In genomic region chr2:143802242-143802641, GRCh38 we compare ENCODE assay signal across 12 cellular contexts.
DNase-seq lines count a peak whose midpoint lies in the region; ATAC-seq and TF ChIP-seq lines count a peak whose summit lies in the region.
"Had no signal": no experiment of that assay in that cellular context is flagged by ENCODE, and none has a peak within 500 bp of the region (broad histone marks: within the 10 kb centered on the region; RNA-seq: fewer than 3 reads in every experiment).

No MANE protein-coding gene starts in this region.

- intact Hi-C loops in activated naive CD4-positive, alpha-beta T cell treated with anti-CD3 and anti-CD28 coated beads for 36 hours (cut with micrococcal nuclease): loop anchor here (10.0 kb wide), 1 partner anchor 707 kb away; no protein-coding TSS in a partner anchor

- H3K4me1 Mint-ChIP-seq in mesothelial cell of epicardium: peaks cover 27% of the 10 kb centered on the region
- peaks cover 10% of the 10 kb centered on the region for H3K4me1 Mint-ChIP-seq in activated naive CD4-positive, alpha-beta T cell treated with anti-CD3 and anti-CD28 coated beads for 36 hours (ENCODE audit: low read depth)

- no peak overlapping the region for H3K27ac Mint-ChIP-seq in mesothelial cell of epicardium
- no peak overlapping the region for H3K27ac Mint-ChIP-seq in activated naive CD4-positive, alpha-beta T cell treated with anti-CD3 and anti-CD28 coated beads for 36 hours

- TF ChIP-seq CTCF in GM06990 (IDR thresholded peaks at IDR 0.05; ENCODE audit: insufficient read depth, low read length, poor library complexity, severe bottlenecking): no peak
- TF ChIP-seq CTCF in fibroblast of villous mesenchyme (IDR thresholded peaks at IDR 0.05; ENCODE audit: insufficient read depth, low read depth, low read length): no peak
- no peak for TF ChIP-seq CTCF in mesothelial cell of epicardium (IDR thresholded peaks at IDR 0.05; ENCODE audit: unreplicated experiment)

- no peaks in the 10 kb centered on the region for H3K36me3 ChIP-seq in GM06990 (ENCODE audit: control insufficient read depth, insufficient read depth, low read length)
- H3K36me3 ChIP-seq: cardiac muscle cell, uterus had no signal

- H3K4me3 ChIP-seq in GM06990 (replicated peaks; ENCODE audit: low read depth, low read length) (no peak overlapping the region), fibroblast of villous mesenchyme (ENCODE audit: low read depth, low read length) (no peak overlapping the region)
- H3K4me3 ChIP-seq: cardiac muscle cell, lung, uterus had no signal

- no peaks in the 10 kb centered on the region for H3K36me3 Mint-ChIP-seq in mesothelial cell of epicardium
- no peaks in the 10 kb centered on the region for H3K36me3 Mint-ChIP-seq in activated naive CD4-positive, alpha-beta T cell treated with anti-CD3 and anti-CD28 coated beads for 36 hours (ENCODE audit: low read depth)

- H3K27me3 ChIP-seq in GM06990 (replicated peaks; ENCODE audit: control insufficient read depth, insufficient read depth, low read length): no peaks in the 10 kb centered on the region
- H3K27me3 ChIP-seq: cardiac muscle cell, uterus had no signal

- ATAC-seq in GM19463 (IDR thresholded peaks at IDR 0.05; ENCODE audit: unreplicated experiment) (peak; percentile 45), HG03520 (IDR thresholded peaks at IDR 0.05; ENCODE audit: unreplicated experiment) (peak; percentile 24)

- peaks cover 14% of the 10 kb centered on the region for H3K9me3 Mint-ChIP-seq in mesothelial cell of epicardium
- H3K9me3 Mint-ChIP-seq in activated naive CD4-positive, alpha-beta T cell treated with anti-CD3 and anti-CD28 coated beads for 36 hours: no peaks in the 10 kb centered on the region

- H3K4me3 Mint-ChIP-seq in mesothelial cell of epicardium: no peak overlapping the region
- H3K4me3 Mint-ChIP-seq in activated naive CD4-positive, alpha-beta T cell treated with anti-CD3 and anti-CD28 coated beads for 36 hours: no peak overlapping the region

- H3K27me3 Mint-ChIP-seq in mesothelial cell of epicardium (ENCODE audit: low read depth): no peaks in the 10 kb centered on the region
- no peaks in the 10 kb centered on the region for H3K27me3 Mint-ChIP-seq in activated naive CD4-positive, alpha-beta T cell treated with anti-CD3 and anti-CD28 coated beads for 36 hours (ENCODE audit: low read depth)

- CTCF ChIA-PET in activated naive CD4-positive, alpha-beta T cell treated with anti-CD3 and anti-CD28 coated beads for 36 hours (lab: Charles Lee): no interaction called here

- DNase-seq in GM06990 (ENCODE audit: extremely low read depth, insufficient read length): peak; percentile 15
- DNase-seq in fibroblast of villous mesenchyme (ENCODE audit: low read depth): peak; percentile 76
- DNase-seq in mesothelial cell of epicardium (ENCODE audit: low spot score in 2 of 2, unreplicated experiment in 2 of 2): no peak
- no peak for DNase-seq in COR-L47 (lab: John Stamatoyannopoulos, UW)
- DNase-seq in activated naive CD4-positive, alpha-beta T cell treated with anti-CD3 and anti-CD28 coated beads for 36 hours: no peak
- DNase-seq in GM19238 (ENCODE audit: insufficient read length, low spot score): no peak
- DNase-seq: DMS53, uterus had no signal

Comparison
In these comparisons a context has a peak if more than half of its experiments do, and no peak if none do; other contexts are left out.
1. DNase-seq: peak in GM06990 (single experiment) and fibroblast of villous mesenchyme (single experiment); none in mesothelial cell of epicardium (0 of 2), COR-L47 (single experiment), activated naive CD4-positive, alpha-beta T cell treated with anti-CD3 and anti-CD28 coated beads for 36 hours (single experiment) and GM19238 (single experiment).